Comparison of ENCODE assay signal across 9 cellular contexts in genomic region chr3:49602877-49603411, GRCh38. TPM values are rescaled to one million over a fixed set of nuclear protein-coding genes. Genes with fewer than 3 reads are reported as not detected.
DNase-seq lines count a peak whose midpoint lies in the region; ATAC-seq and TF ChIP-seq lines count a peak whose summit lies in the region.
"Had no signal": no experiment of that assay in that cellular context is flagged by ENCODE, and none has a peak within 500 bp of the region (broad histone marks: within the 10 kb centered on the region; RNA-seq: fewer than 3 reads in every experiment).

No MANE protein-coding gene starts in this region.

- H3K4me3 Mint-ChIP-seq in glutamatergic neuron (ENCODE audit: unreplicated experiment) = no peak overlapping the region

- H3K27me3 Mint-ChIP-seq in glutamatergic neuron (ENCODE audit: unreplicated experiment) = peaks cover 2% of the 10 kb centered on the region

- intact Hi-C loops in left ventricle myocardium superior (cut with micrococcal nuclease) = no loop called here

- no peak for ATAC-seq in HG02970 (IDR thresholded peaks at IDR 0.05; ENCODE audit: low FRiP score, unreplicated experiment)
- no peak for ATAC-seq in HG02623 (IDR thresholded peaks at IDR 0.05; ENCODE audit: unreplicated experiment)
- no peak for ATAC-seq in left ventricle myocardium superior

- H3K36me3 Mint-ChIP-seq in glutamatergic neuron (ENCODE audit: unreplicated experiment) = peaks cover 5% of the 10 kb centered on the region

- H3K27ac Mint-ChIP-seq in glutamatergic neuron (ENCODE audit: unreplicated experiment) = peak overlapping the region; percentile 22

- H3K9me3 Mint-ChIP-seq in glutamatergic neuron (ENCODE audit: unreplicated experiment) = peaks cover 2% of the 10 kb centered on the region

- H3K4me1 Mint-ChIP-seq in glutamatergic neuron (ENCODE audit: low read depth, unreplicated experiment) = peaks cover 12% of the 10 kb centered on the region

- no peak for TF ChIP-seq CTCF in glutamatergic neuron (IDR thresholded peaks at IDR 0.05; ENCODE audit: partially characterized antibody, unreplicated experiment)

- peak; percentile 27 for DNase-seq in NCI-H226
- peak; percentile 47 for DNase-seq in activated T-cell treated with anti-CD3 and anti-CD28 coated beads for 1 hour (ENCODE audit: low read depth)
- no peak for DNase-seq in glutamatergic neuron
- peak; percentile 16 to 45 for DNase-seq in stimulated activated CD8-positive, alpha-beta memory T cell treated with anti-CD3 and anti-CD28 coated beads, Interleukin-2, amount 100 ng/mL, for 1 hour (ENCODE audit: low read depth in 2 of 2)
- DNase-seq in NCI-H2107 (lab: John Stamatoyannopoulos, UW) = no peak
- no peak for DNase-seq in left ventricle myocardium superior
- DNase-seq: NCI-H774 had no signal

RNA-seq across cellular contexts. Expression of gene BSN, which starts 48.7 kb away (rescaled TPM):
- total RNA-seq in glutamatergic neuron (ENCODE audit: unreplicated experiment) = 46.9 TPM
- 0.30 TPM for total RNA-seq in left ventricle myocardium superior

Comparison
In these comparisons a context has a peak if more than half of its experiments do, and no peak if none do; other contexts are left out.
1. DNase-seq: peak in NCI-H226 (single experiment), activated T-cell treated with anti-CD3 and anti-CD28 coated beads for 1 hour (single experiment) and stimulated activated CD8-positive, alpha-beta memory T cell treated with anti-CD3 and anti-CD28 coated beads, Interleukin-2, amount 100 ng/mL, for 1 hour (2 of 2); none in glutamatergic neuron (single experiment), NCI-H2107 (single experiment) and left ventricle myocardium superior (single experiment).
2. RNA of gene BSN, which starts 48.7 kb away (total RNA-seq): 46.9 TPM in glutamatergic neuron (single experiment); 0.30 TPM in left ventricle myocardium superior (single experiment); every median in the first group is over 10 times any median in the second.